Comparison of ENCODE assay signal across 20 cellular contexts in the genomic region with DNA sequence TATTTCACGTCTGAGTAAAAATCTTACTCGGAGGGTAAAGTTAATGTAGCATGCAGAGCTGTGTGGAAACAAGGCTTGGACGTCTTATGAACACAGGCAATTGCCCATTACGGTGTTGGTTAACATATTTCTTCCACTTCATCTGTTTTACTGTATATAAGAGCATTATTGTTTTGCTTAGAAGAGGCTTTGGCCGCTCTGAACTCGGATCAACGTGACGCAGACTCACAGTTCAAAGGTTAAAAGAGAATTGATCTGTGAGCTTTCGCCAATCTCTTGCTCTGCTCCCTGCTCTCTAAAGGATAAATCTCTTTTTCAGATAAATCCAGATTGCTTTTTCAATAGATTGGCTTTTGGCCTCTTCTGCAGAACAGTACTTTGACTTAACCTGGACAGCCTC.
"Had no signal": no experiment of that assay in that cellular context is flagged by ENCODE, and none has a peak within 500 bp of the region (broad histone marks: within the 10 kb centered on the region; RNA-seq: fewer than 3 reads in every experiment).

No MANE protein-coding gene starts in this region.

- H3K4me3 ChIP-seq: coronary artery, heart left ventricle, lung, pancreas, sigmoid colon, upper lobe of right lung had no signal

- DNase-seq: activated CD4-positive, alpha-beta memory T cell treated with anti-CD3 and anti-CD28 coated beads for 36 hours; activated CD4-positive, alpha-beta T cell treated with anti-CD3 and anti-CD28 coated beads for 48 hours; activated CD4-positive, CD25-positive, alpha-beta regulatory T cell; activated effector memory CD4-positive, alpha-beta T cell treated with anti-CD3 and anti-CD28 coated beads, Interleukin-2, amount 50 U/mL, for 16 hours; activated naive CD4-positive, alpha-beta T cell treated with anti-CD3 and anti-CD28 coated beads, Interleukin-2, amount 10 ng/mL, durations not matched to agents 7 days and 5 days; endodermal cell; heart left ventricle; left colon; pancreas; sigmoid colon; stimulated activated CD4-positive, alpha-beta T cell treated with anti-CD3 and anti-CD28 coated beads, Interleukin-4, amount 100 ng/mL, for 24 hours; stimulated activated naive CD4-positive, alpha-beta T cell treated with Interleukin-2 at 50 U/mL for 16 hours; T1000; upper lobe of right lung had no signal

- ATAC-seq: heart left ventricle; left colon; naive thymus-derived CD8-positive, alpha-beta T cell; upper lobe of right lung had no signal

- H3K27me3 ChIP-seq: neutrophil, pancreas, upper lobe of right lung had no signal

- H3K36me3 ChIP-seq: heart left ventricle, neutrophil, pancreas, sigmoid colon, upper lobe of right lung had no signal

- H3K4me1 ChIP-seq: heart left ventricle, pancreas, sigmoid colon, upper lobe of right lung had no signal

- H3K9me3 ChIP-seq: heart left ventricle, neutrophil, pancreas, upper lobe of right lung had no signal

- H3K27ac ChIP-seq: coronary artery, heart left ventricle, neutrophil, pancreas, sigmoid colon, upper lobe of right lung had no signal

- FAIRE-seq: bronchial epithelial cell, keratinocyte, pancreas had no signal
